Comparison of ENCODE assay signal across 14 cellular contexts in the genomic region with DNA sequence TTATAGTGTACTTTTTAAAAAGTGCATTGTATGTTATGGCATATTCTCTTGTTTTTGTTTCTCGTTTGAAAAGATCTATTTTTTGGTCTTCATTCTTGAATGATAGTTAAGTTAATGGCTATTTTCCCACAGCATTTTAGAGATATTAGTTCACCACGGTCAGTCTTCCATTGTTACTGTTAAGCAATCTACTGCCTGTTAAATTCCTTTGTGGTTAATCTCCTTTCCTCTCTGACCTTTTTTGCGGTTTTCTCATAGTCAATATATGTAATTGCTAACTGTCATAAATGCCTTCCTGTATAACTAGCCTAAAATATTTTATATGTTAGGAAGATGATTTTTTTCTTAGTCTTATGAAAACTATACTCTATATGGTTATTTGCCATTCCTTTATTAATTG.
DNase-seq lines count a peak whose midpoint lies in the region; ATAC-seq and TF ChIP-seq lines count a peak whose summit lies in the region.
"Had no signal": no experiment of that assay in that cellular context is flagged by ENCODE, and none has a peak within 500 bp of the region (broad histone marks: within the 10 kb centered on the region; RNA-seq: fewer than 3 reads in every experiment).

No MANE protein-coding gene starts in this region.

- in situ Hi-C loops in GM13976 (cut with MboI; ENCODE audit: low sequenced_read_pairs, unreplicated experiment): no loop called here

- ATAC-seq in GM18861 (IDR thresholded peaks at IDR 0.05; ENCODE audit: unreplicated experiment) (peak; percentile 14), left lobe of liver (no peak), GM18907 (IDR thresholded peaks at IDR 0.05; ENCODE audit: unreplicated experiment) (no peak)
- ATAC-seq: esophagus mucosa; stimulated activated effector memory CD8-positive, alpha-beta T cell treated with anti-CD3 and anti-CD28 coated beads, Interleukin-12 subunit alpha, Interleukin-12 subunit beta, amount 100 ng/mL, for 72 hours had no signal

- no peak overlapping the region for H3K4me3 ChIP-seq in choroid plexus epithelial cell (ENCODE audit: low read depth, low read length)
- H3K4me3 ChIP-seq: PC-9 had no signal

- TF ChIP-seq CTCF in choroid plexus epithelial cell (conservative IDR thresholded peaks at IDR 0.05; ENCODE audit: low read depth, low read length): no peak
- no peak for TF ChIP-seq CTCF in GM13976 (IDR thresholded peaks at IDR 0.05; ENCODE audit: borderline replicate concordance, control extremely low read depth, extremely low read depth, insufficient read depth, missing control alignments)

- peak; percentile 52 for DNase-seq in NOMO-1 treated with dmso at 0.1 percent for 144 hours (lab: John Stamatoyannopoulos, UW; ENCODE audit: unreplicated experiment)
- peak; percentile 89 for DNase-seq in choroid plexus epithelial cell (ENCODE audit: low read depth)
- DNase-seq in pulmonary artery endothelial cell (ENCODE audit: low read depth, low spot score): peak; percentile 17
- no peak for DNase-seq in left lobe of liver (ENCODE audit: low spot score)
- no peak for DNase-seq in GM13976 (ENCODE audit: low spot score)
- DNase-seq in DMS53 treated with DMSO at 0.1 percent for 48 hours (lab: John Stamatoyannopoulos, UW; ENCODE audit: unreplicated experiment): no peak
- DNase-seq: anterior cingulate cortex, NCI-H1694, WERI-Rb-1 had no signal

Comparison
In these comparisons a context has a peak if more than half of its experiments do, and no peak if none do; other contexts are left out.
1. DNase-seq: peak in NOMO-1 treated with dmso at 0.1 percent for 144 hours (single experiment), choroid plexus epithelial cell (single experiment) and pulmonary artery endothelial cell (single experiment); none in left lobe of liver (single experiment), GM13976 (single experiment) and DMS53 treated with DMSO at 0.1 percent for 48 hours (single experiment).